ENCODE assay signal across 11 cellular contexts in the genomic region with DNA sequence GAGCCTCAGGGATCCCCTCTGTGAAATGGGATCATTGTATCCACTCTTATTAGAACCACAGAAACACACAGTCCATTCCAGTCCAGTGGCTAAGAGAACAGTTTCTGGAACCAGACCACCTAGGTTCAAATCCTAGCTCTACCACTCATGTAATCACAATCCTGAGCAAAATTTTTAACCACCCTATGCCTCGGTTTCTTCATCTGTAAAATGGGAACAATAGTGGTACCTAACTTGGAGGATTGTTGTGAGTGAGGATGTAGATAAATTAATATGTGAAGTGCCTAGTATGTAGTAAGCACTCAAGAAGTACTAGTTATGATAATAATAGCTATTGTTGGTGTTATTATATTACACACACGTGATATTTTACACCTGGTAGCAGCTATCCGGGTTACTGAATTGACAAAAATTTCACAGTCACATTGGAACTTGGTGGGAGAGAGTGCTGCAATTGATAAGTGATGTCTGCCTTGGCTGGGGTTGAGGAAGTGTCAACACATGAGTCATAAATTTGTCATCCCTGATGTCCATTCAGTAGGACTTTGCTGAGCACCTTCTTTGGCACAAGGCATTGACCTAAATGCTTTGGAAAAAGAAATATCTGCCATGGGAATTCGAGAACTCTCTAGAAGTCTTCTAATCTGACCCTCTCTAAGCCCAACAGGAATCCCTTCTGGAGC.
DNase-seq lines count a peak whose midpoint lies in the region; ATAC-seq and TF ChIP-seq lines count a peak whose summit lies in the region.
"Had no signal": no experiment of that assay in that cellular context is flagged by ENCODE, and none has a peak within 500 bp of the region (broad histone marks: within the 10 kb centered on the region; RNA-seq: fewer than 3 reads in every experiment).

No MANE protein-coding gene starts in this region.

- TF ChIP-seq EP300 in ovary (IDR thresholded peaks at IDR 0.05) = no peak

- no peak overlapping the region for H3K4me3 ChIP-seq in ovary
- H3K4me3 ChIP-seq: SK-N-MC had no signal

- no peaks in the 10 kb centered on the region for H3K36me3 ChIP-seq in ovary

- intact Hi-C loops in ovary (cut with DNase I) = no loop called here

- no peak for TF ChIP-seq POLR2A in ovary (IDR thresholded peaks at IDR 0.05)

- DNase-seq in DMS153 (lab: John Stamatoyannopoulos, UW) (peak; percentile 3), DMS153 treated with DMSO at 0.1 percent for 48 hours (lab: John Stamatoyannopoulos, UW; ENCODE audit: unreplicated experiment) (no peak), RPMI7951 (ENCODE audit: low read depth) (peak; percentile 80), renal cortical epithelial cell (ENCODE audit: low read depth) (peak; percentile 77), ovary (no peak)
- DNase-seq: NCI-H146, posterior cingulate gyrus had no signal

- TF ChIP-seq CTCF in ovary (IDR thresholded peaks at IDR 0.05) = no peak

- no peak overlapping the region for H3K27ac ChIP-seq in ovary
- H3K27ac ChIP-seq: SK-N-MC had no signal

- 70 to 73% (median 71%) methylated on average over 4 of the region's 4 CpGs for WGBS in ovary, 3 donors

- no peaks in the 10 kb centered on the region for H3K27me3 ChIP-seq in ovary

- peaks cover 10% of the 10 kb centered on the region for H3K4me1 ChIP-seq in ovary (ENCODE audit: insufficient read depth)

- ATAC-seq in esophagus mucosa (peak; percentile 40), GM21786 (IDR thresholded peaks at IDR 0.05; ENCODE audit: unreplicated experiment) (no peak), GM21576 (IDR thresholded peaks at IDR 0.05; ENCODE audit: unreplicated experiment) (no peak)

- no peaks in the 10 kb centered on the region for H3K9me3 ChIP-seq in ovary

Comparison
In these comparisons a context has a peak if more than half of its experiments do, and no peak if none do; other contexts are left out.
1. DNase-seq: peak in DMS153 (single experiment), RPMI7951 (single experiment) and renal cortical epithelial cell (single experiment); none in DMS153 treated with DMSO at 0.1 percent for 48 hours (single experiment) and ovary (0 of 5).